9 cellular contexts compared by ENCODE assay signal in the genomic region with DNA sequence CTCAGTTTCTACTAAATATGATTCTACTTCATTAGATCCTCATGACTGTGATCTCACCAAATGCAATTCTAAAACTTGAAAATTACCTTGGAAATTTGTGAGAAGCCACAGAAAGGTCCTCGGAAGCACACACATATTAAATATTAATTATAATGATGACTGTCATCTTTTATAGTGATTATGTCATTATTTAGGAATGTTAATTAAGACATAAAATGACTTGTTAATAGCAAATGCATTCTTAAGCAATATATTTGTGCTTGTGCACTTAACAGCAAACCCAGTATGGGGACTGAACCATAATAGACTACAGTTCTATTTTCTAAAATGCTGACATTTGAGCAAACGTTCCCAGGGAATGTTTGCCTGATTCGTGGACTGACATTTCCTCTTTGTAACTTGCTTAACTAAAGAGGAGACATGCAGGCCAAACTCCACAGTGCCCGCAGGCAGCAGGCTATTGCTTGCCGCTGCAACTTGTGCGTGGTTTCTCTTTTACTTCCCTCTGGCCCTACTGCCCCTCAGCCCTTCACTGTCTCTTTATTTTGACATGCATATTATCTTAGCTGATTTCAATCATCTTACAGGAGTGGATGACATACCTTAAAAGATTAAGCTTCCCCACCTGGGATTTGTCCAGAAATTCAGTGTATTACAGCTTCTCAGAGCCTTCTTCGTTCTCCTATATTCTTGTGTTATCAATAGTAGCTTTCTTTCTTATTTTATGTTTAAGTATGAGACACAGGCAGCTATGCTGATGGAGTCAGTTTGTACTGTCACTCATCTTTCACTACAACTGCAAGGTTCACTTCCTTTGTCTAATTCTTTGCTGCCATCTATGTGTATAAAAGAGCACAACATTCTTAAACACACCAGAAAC.
DNase-seq lines count a peak whose midpoint lies in the region; ATAC-seq and TF ChIP-seq lines count a peak whose summit lies in the region.
"Had no signal": no experiment of that assay in that cellular context is flagged by ENCODE, and none has a peak within 500 bp of the region (broad histone marks: within the 10 kb centered on the region; RNA-seq: fewer than 3 reads in every experiment).

No MANE protein-coding gene starts in this region.

- H3K9me3 ChIP-seq in WERI-Rb-1 (ENCODE audit: severe bottlenecking) (no peaks in the 10 kb centered on the region), skeletal muscle tissue (ENCODE audit: control insufficient read depth in 3 of 3, low read length in 3 of 3) (no peaks in the 10 kb centered on the region)

- no peaks in the 10 kb centered on the region for H3K36me3 Mint-ChIP-seq in glutamatergic neuron (ENCODE audit: unreplicated experiment)

- no peaks in the 10 kb centered on the region for H3K36me3 ChIP-seq in WERI-Rb-1
- H3K36me3 ChIP-seq in skeletal muscle tissue (ENCODE audit: control insufficient read depth in 3 of 3, insufficient read depth in 3 of 3, low read length in 3 of 3): no peaks in the 10 kb centered on the region

- H3K4me1 Mint-ChIP-seq in glutamatergic neuron (ENCODE audit: low read depth, unreplicated experiment): peaks cover 14% of the 10 kb centered on the region
- H3K4me1 Mint-ChIP-seq: central memory CD8-positive, alpha-beta T cell had no signal

- TF ChIP-seq CTCF in WERI-Rb-1 (IDR thresholded peaks at IDR 0.05; ENCODE audit: low read depth, low read length) (peak; percentile 57), glutamatergic neuron (IDR thresholded peaks at IDR 0.05; ENCODE audit: partially characterized antibody, unreplicated experiment) (peak; percentile 42)

- peak overlapping the region in 1 of 3 donors; percentile 26 for H3K9ac ChIP-seq in skeletal muscle tissue (ENCODE audit: low read depth in 1 of 3, low read length in 3 of 3)

- H3K27me3 ChIP-seq in WERI-Rb-1 (ENCODE audit: insufficient read depth, low read depth, severe bottlenecking) (no peaks in the 10 kb centered on the region), skeletal muscle tissue (ENCODE audit: control insufficient read depth in 3 of 3, insufficient read depth in 3 of 3, low read length in 3 of 3) (no peaks in the 10 kb centered on the region)

- H3K4me3 ChIP-seq in WERI-Rb-1 (ENCODE audit: low read depth, low read length) (no peak overlapping the region), skeletal muscle tissue (ENCODE audit: low read length in 3 of 3) (peak overlapping the region in 2 of 3 donors; percentile 6 to 34)

- H3K27me3 Mint-ChIP-seq in glutamatergic neuron (ENCODE audit: unreplicated experiment): no peaks in the 10 kb centered on the region
- H3K27me3 Mint-ChIP-seq: central memory CD8-positive, alpha-beta T cell had no signal

- H3K9me3 Mint-ChIP-seq in glutamatergic neuron (ENCODE audit: unreplicated experiment): no peaks in the 10 kb centered on the region
- H3K9me3 Mint-ChIP-seq: central memory CD8-positive, alpha-beta T cell had no signal

- no peaks in the 10 kb centered on the region for H3K4me1 ChIP-seq in skeletal muscle tissue (ENCODE audit: control insufficient read depth in 3 of 3, insufficient read depth in 3 of 3, low read length in 3 of 3)

- DNase-seq in A172 (ENCODE audit: low spot score) (peak; percentile 63), GM04503 (ENCODE audit: low read depth) (peak; percentile 22), NCI-H146 treated with DMSO at 0.1 percent for 48 hours (lab: John Stamatoyannopoulos, UW; ENCODE audit: unreplicated experiment) (peak; percentile 53), WERI-Rb-1 (no peak), glutamatergic neuron (no peak)

- no peak overlapping the region for H3K27ac ChIP-seq in WERI-Rb-1
- H3K27ac ChIP-seq in skeletal muscle tissue (ENCODE audit: low read depth, low read length): no peak overlapping the region

- H3K4me3 Mint-ChIP-seq in glutamatergic neuron (ENCODE audit: unreplicated experiment): no peak overlapping the region
- H3K4me3 Mint-ChIP-seq: central memory CD8-positive, alpha-beta T cell had no signal

- no peak overlapping the region for H3K27ac Mint-ChIP-seq in glutamatergic neuron (ENCODE audit: unreplicated experiment)

- ATAC-seq in GM21576 (IDR thresholded peaks at IDR 0.05; ENCODE audit: unreplicated experiment) (no peak), HG02763 (IDR thresholded peaks at IDR 0.05; ENCODE audit: unreplicated experiment) (no peak)

Comparison
In these comparisons a context has a peak if more than half of its experiments do, and no peak if none do; other contexts are left out.
1. DNase-seq: peak in A172 (single experiment), GM04503 (single experiment) and NCI-H146 treated with DMSO at 0.1 percent for 48 hours (single experiment); none in WERI-Rb-1 (single experiment) and glutamatergic neuron (single experiment).